1 cellular context compared by ENCODE assay signal in genomic region chr7:151895008-151895661, GRCh38.
TF ChIP-seq lines count a peak whose summit lies in the region.

No MANE protein-coding gene starts in this region.

TF ChIP-seq in IMR-90, 13 proteins besides CTCF, POLR2A, EP300 and RAD21 (continued from another document):
- TF ChIP-seq ELK1 (IDR thresholded peaks at IDR 0.05; ENCODE audit: borderline replicate concordance, low read depth, low read length): no peak
- TF ChIP-seq CEBPB (IDR thresholded peaks at IDR 0.05; ENCODE audit: low read depth, low read length): no peak
- TF ChIP-seq RFX5 (IDR thresholded peaks at IDR 0.05; ENCODE audit: low read depth, low read length): no peak
- no peak for TF ChIP-seq FOS (IDR thresholded peaks at IDR 0.05; ENCODE audit: low read depth, low read length)
- no peak for TF ChIP-seq MXI1 (IDR thresholded peaks at IDR 0.05; ENCODE audit: borderline replicate concordance, low read depth, low read length)
